ENCODE assay signal across 8 cellular contexts in the genomic region with DNA sequence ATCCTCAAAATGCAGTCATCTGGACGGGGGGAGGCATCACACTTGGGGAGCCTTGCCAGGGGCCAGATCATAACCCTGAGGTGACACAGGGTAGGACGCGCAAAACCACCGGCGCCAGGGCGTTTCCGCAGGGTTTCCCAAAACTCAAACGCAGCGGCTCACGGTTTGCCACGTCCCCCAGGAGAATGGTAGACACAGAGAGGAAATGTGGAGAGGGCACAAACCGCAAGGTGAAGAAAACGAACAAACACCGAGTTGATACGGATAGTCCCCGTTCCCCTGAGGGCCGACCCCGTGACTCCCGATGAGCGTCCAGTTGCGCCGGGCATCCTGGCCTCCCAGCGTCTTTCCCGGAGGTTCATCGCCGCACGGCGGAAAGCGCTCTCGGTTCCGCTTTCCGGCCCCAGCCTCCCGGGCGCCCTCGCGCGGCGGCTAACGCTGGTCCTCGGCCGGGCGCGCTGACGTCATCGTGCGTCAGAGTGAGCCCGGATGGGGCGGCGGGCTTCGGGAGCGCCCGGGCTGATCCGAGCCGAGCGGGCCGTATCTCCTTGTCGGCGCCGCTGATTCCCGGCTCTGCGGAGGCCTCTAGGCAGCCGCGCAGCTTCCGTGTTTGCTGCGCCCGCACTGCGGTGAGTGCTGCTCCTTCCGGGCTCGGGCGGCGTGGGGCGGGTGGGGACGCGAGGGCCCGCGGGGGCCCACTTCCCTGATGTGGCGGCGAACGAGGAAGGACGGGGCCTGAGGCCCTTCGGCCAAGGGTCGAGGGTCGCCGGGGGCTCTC. TPM values are rescaled to one million over a fixed set of nuclear protein-coding genes. Genes with fewer than 3 reads are reported as not detected.
DNase-seq lines count a peak whose midpoint lies in the region; TF ChIP-seq lines count a peak whose summit lies in the region.

A gene (plus strand): TSS at position 467 of the 778 bp plus-strand sequence. CDS start 2,641 bp downstream, outside the sequence.

- no peaks in the 10 kb centered on the region; the same call in 1 of the 2 replicates for H3K36me3 ChIP-seq in MM.1S (replicated peaks; ENCODE audit: insufficient read depth, low read length)

- peak within 1 kb of the TSS; percentile 88 for H3K4me3 ChIP-seq in MM.1S (ENCODE audit: low read length)

- DNase-seq in GM04504 (ENCODE audit: low read depth) (peak; percentile 88), HCEC 1CT (peak; percentile 92), MM.1S (peak; percentile 94), SK-MEL-5 (ENCODE audit: low read depth, low spot score) (peak; percentile 90), germinal center (ENCODE audit: low spot score) (peak; percentile 87), occipital lobe (lab: John Stamatoyannopoulos, UW) (peak; percentile 87)
- peak; percentile 95 for DNase-seq in activated naive CD4-positive, alpha-beta T cell treated with anti-CD3 and anti-CD28 coated beads for 36 hours

- peaks cover 15% of the 10 kb centered on the region; the same call in 1 of the 2 replicates for H3K4me1 ChIP-seq in MM.1S (ENCODE audit: low read length)

- no peaks in the 10 kb centered on the region for H3K27me3 Mint-ChIP-seq in activated naive CD4-positive, alpha-beta T cell treated with anti-CD3 and anti-CD28 coated beads for 36 hours (ENCODE audit: low read depth)

- no peaks in the 10 kb centered on the region for H3K9me3 ChIP-seq in MM.1S (replicated peaks; ENCODE audit: insufficient read depth, low read length)

- H2AFZ ChIP-seq in MM.1S (ENCODE audit: low read length) = peak within 1 kb of the TSS; percentile 97

- peaks cover 39% of the 10 kb centered on the region for H3K79me2 ChIP-seq in MM.1S (ENCODE audit: low read length)

- no peaks in the 10 kb centered on the region for H4K20me1 ChIP-seq in MM.1S (ENCODE audit: insufficient read depth, low read length)

- peak within 1 kb of the TSS; percentile 64 for H3K4me2 ChIP-seq in MM.1S (ENCODE audit: low read depth, low read length)

- H3K27ac Mint-ChIP-seq in activated naive CD4-positive, alpha-beta T cell treated with anti-CD3 and anti-CD28 coated beads for 36 hours = peak within 1 kb of the TSS; percentile 99

- peak within 1 kb of the TSS; percentile 77 for H3K4me3 Mint-ChIP-seq in activated naive CD4-positive, alpha-beta T cell treated with anti-CD3 and anti-CD28 coated beads for 36 hours

- in situ Hi-C loops in SK-MEL-5 (cut with HindIII; ENCODE audit: low pct_unique_long_range_greater_than_20kb, low sequenced_read_pairs) = no loop called here

- H3K36me3 Mint-ChIP-seq in activated naive CD4-positive, alpha-beta T cell treated with anti-CD3 and anti-CD28 coated beads for 36 hours (ENCODE audit: low read depth) = peaks cover 27% of the 10 kb centered on the region

- H3F3A ChIP-seq in MM.1S (ENCODE audit: insufficient read depth, low read length) = peaks cover 17% of the 10 kb centered on the region

- CTCF ChIA-PET in activated naive CD4-positive, alpha-beta T cell treated with anti-CD3 and anti-CD28 coated beads for 36 hours (lab: Charles Lee) = no interaction called here

- H3K27me3 ChIP-seq in MM.1S (replicated peaks; ENCODE audit: insufficient read depth, low read length) = no peaks in the 10 kb centered on the region

- intact Hi-C loops in activated naive CD4-positive, alpha-beta T cell treated with anti-CD3 and anti-CD28 coated beads for 36 hours (cut with micrococcal nuclease) = loop anchor here (1.0 kb wide), 14 partner anchors 14 to 432 kb away; a partner anchor contains a TSS

- H3K27ac ChIP-seq in MM.1S (ENCODE audit: low read length) (peak within 1 kb of the TSS; percentile 94), temporal lobe (ENCODE audit: low read depth, low read length) (peak within 1 kb of the TSS; percentile 93)

- H3K4me1 Mint-ChIP-seq in activated naive CD4-positive, alpha-beta T cell treated with anti-CD3 and anti-CD28 coated beads for 36 hours (ENCODE audit: low read depth) = peaks cover 45% of the 10 kb centered on the region

- H3K9me3 Mint-ChIP-seq in activated naive CD4-positive, alpha-beta T cell treated with anti-CD3 and anti-CD28 coated beads for 36 hours = no peaks in the 10 kb centered on the region

- peak within 1 kb of the TSS; percentile 91 for H3K9ac ChIP-seq in MM.1S (ENCODE audit: low read length)

- TF ChIP-seq CTCF in MM.1S (IDR thresholded peaks at IDR 0.05; ENCODE audit: low read length) = peak; percentile 69

- no peaks in the 10 kb centered on the region for H3K9me2 ChIP-seq in MM.1S (replicated peaks; ENCODE audit: insufficient read depth, low read length)

RNA-seq across cellular contexts. Expression of the gene that starts here (rescaled TPM):
- total RNA-seq in SK-MEL-5 (2014; rRNA removed; shearing (Covaris generic)) = 32.3 and 32.6 TPM in 2 replicates
- 25.8 and 30.5 TPM in 2 replicates for polyA plus RNA-seq in SK-MEL-5 (2015; cell fraction: cytosol; rRNA removed)
- polyA plus RNA-seq in SK-MEL-5 (2015; cell fraction: nucleus; rRNA removed) = 83.2 and 107 TPM in 2 replicates
- 10 to 100 TPM; 26.6 to 26.9 TPM for total RNA-seq in activated naive CD4-positive, alpha-beta T cell treated with anti-CD3 and anti-CD28 coated beads for 36 hours
- 160 TPM for total RNA-seq in occipital lobe
- 112 TPM for total RNA-seq in temporal lobe

Comparison
In these comparisons a context has a peak if more than half of its experiments do, and no peak if none do; other contexts are left out.
1. Peak in every context shown above with its lines: DNase-seq, H3K4me3 ChIP-seq and H3K27ac ChIP-seq.